ENCODE assay signal across 28 cellular contexts in genomic region chr11:29075726-29076125, GRCh38.
"Had no signal": no experiment of that assay in that cellular context is flagged by ENCODE, and none has a peak within 500 bp of the region (broad histone marks: within the 10 kb centered on the region; RNA-seq: fewer than 3 reads in every experiment).

No MANE protein-coding gene starts in this region.

- FAIRE-seq: colon, endometrium, endothelial cell of umbilical vein, frontal cortex had no signal

- H3K9me3 ChIP-seq: colonic mucosa, gastrocnemius medialis had no signal

- DNase-seq: colonic mucosa; cortex of kidney; dermis blood vessel endothelial cell; dorsolateral prefrontal cortex; effector CD4-positive, alpha-beta T cell; effector CD8-positive, alpha-beta T cell; effector memory CD4-positive, alpha-beta T cell; effector memory CD8-positive, alpha-beta T cell; endodermal cell; erythroblast; esophagus squamous epithelium; foreskin fibroblast; foreskin keratinocyte; foreskin melanocyte; gastrocnemius medialis; glutamatergic neuron; head of caudate nucleus; heart right ventricle had no signal

- H3K4me1 ChIP-seq: colonic mucosa, esophagus muscularis mucosa, esophagus squamous epithelium, foreskin keratinocyte, gastrocnemius medialis, gastroesophageal sphincter, heart left ventricle, heart right ventricle had no signal

- H3K4me3 ChIP-seq: colonic mucosa, coronary artery, dorsolateral prefrontal cortex, esophagus muscularis mucosa, esophagus squamous epithelium, gastrocnemius medialis, gastroesophageal sphincter, heart left ventricle, heart right ventricle had no signal

- H3K27me3 ChIP-seq: colonic mucosa, esophagus muscularis mucosa, esophagus squamous epithelium, foreskin keratinocyte, gastrocnemius medialis, gastroesophageal sphincter, heart left ventricle, heart right ventricle had no signal

- ATAC-seq: effector memory CD8-positive, alpha-beta T cell; esophagus mucosa; foreskin keratinocyte; gastrocnemius medialis; gastroesophageal sphincter; heart left ventricle; heart right ventricle had no signal

- H3K36me3 ChIP-seq: colonic mucosa, esophagus muscularis mucosa, esophagus squamous epithelium, gastrocnemius medialis, gastroesophageal sphincter, heart left ventricle, heart right ventricle had no signal

- H3K27ac ChIP-seq: colonic mucosa, coronary artery, dorsolateral prefrontal cortex, epithelial cell of prostate, esophagus muscularis mucosa, esophagus squamous epithelium, foreskin keratinocyte, gastrocnemius medialis, gastroesophageal sphincter, heart left ventricle, heart right ventricle had no signal
